ENCODE assay signal across 1 cellular context in genomic region chr20:3890410-3890751, GRCh38.
TF ChIP-seq lines count a peak whose summit lies in the region.

No MANE protein-coding gene starts in this region.

TF ChIP-seq in HEK293, 187 proteins besides CTCF, POLR2A, EP300 and RAD21 (continued from another document):
- TF ChIP-seq ZNF449 (tag by site-specific recombination; IDR thresholded peaks at IDR 0.05), result peak; percentile 71; the same call in 1 of the 2 replicates
- peak; percentile 43; the same call in 1 of the 2 replicates for TF ChIP-seq KLF10 (tag by site-specific recombination; IDR thresholded peaks at IDR 0.05)
- TF ChIP-seq GLI2 (tag by site-specific recombination; IDR thresholded peaks at IDR 0.05; ENCODE audit: borderline replicate concordance, low read depth), result no peak
- no peak for TF ChIP-seq GLI4 (tag by site-specific recombination; IDR thresholded peaks at IDR 0.05)
- TF ChIP-seq ZNF24 (tag by site-specific recombination; IDR thresholded peaks at IDR 0.05), result no peak
- no peak for TF ChIP-seq ZNF624 (tag by site-specific recombination; IDR thresholded peaks at IDR 0.05)
- TF ChIP-seq PRDM4 (tag by site-specific recombination; IDR thresholded peaks at IDR 0.05), result no peak
